In genomic region chr11:62559626-62560025, GRCh38 we compare ENCODE assay signal across 8 cellular contexts. TPM values are rescaled to one million over a fixed set of nuclear protein-coding genes. Genes with fewer than 3 reads are reported as not detected.
A peak's percentile ranks its signal among the peaks of the same experiment; 100 is the strongest.
DNase-seq lines count a peak whose midpoint lies in the region; ATAC-seq and TF ChIP-seq lines count a peak whose summit lies in the region.
"Not testable (repeated sequence)": the region's sequence is repeated elsewhere in the genome, so short reads cannot be mapped to it uniquely, and the experiment has no call there.

No MANE protein-coding gene starts in this region.

- CTCF ChIA-PET in Caco-2 (lab: Charles Lee) = interaction anchor here (1.0 to 2.5 kb wide), 8 partner anchors 10 to 164 kb away, joined by 3 to 45 read pairs (median 4); partner anchors contain the start of gene AHNAK
- CTCF ChIA-PET in activated CD4-positive, alpha-beta memory T cell treated with anti-CD3 and anti-CD28 coated beads, Interleukin-2, amount 10 ng/mL, durations not matched to agents 7 days and 5 days (lab: Charles Lee) = interaction anchor here (0.8 to 11.6 kb wide), 18 partner anchors 9 to 322 kb away, joined by 3 to 268 read pairs (median 6); partner anchors contain the start of genes AHNAK, EEF1G, HNRNPUL2 and SLC3A2

- 82 to 88% methylated on average over 5 of the region's 5 CpGs for WGBS in body of pancreas, 2 donors
- WGBS in lung, 2 donors = 83 to 91% methylated on average over 5 of the region's 5 CpGs
- 78% methylated on average over 5 of the region's 5 CpGs for WGBS in prostate gland
- 84 to 88% methylated on average over 5 of the region's 5 CpGs for WGBS in thyroid gland, 2 donors

- POLR2A ChIA-PET in Caco-2 (lab: Charles Lee) = interaction anchor here (1.4 to 2.9 kb wide), 2 partner anchors 15 to 16 kb away, joined by 4 to 26 read pairs; partner anchors contain the start of gene EEF1G
- POLR2A ChIA-PET in activated CD4-positive, alpha-beta memory T cell treated with anti-CD3 and anti-CD28 coated beads, Interleukin-2, amount 10 ng/mL, durations not matched to agents 7 days and 5 days (lab: Charles Lee) = interaction anchor here (1.0 to 10.8 kb wide), 10 partner anchors 8 to 322 kb away, joined by 3 to 364 read pairs (median 8); partner anchors contain the start of genes AHNAK, EEF1G, HNRNPUL2 and TUT1

- not testable (repeated sequence) for H3K4me3 ChIP-seq in Caco-2 (ENCODE audit: low read depth, low read length); NT2/D1 (ENCODE audit: insufficient read length, low read depth); body of pancreas; fibroblast of lung (replicated peaks in 1 of 4; ENCODE audit: control extremely low read depth in 1 of 4, insufficient read depth in 1 of 4, low read depth in 3 of 4, low read length in 4 of 4); lung; prostate gland; thyroid gland (replicated peaks in 1 of 3)

- not testable (repeated sequence) for BruUV-seq in Caco-2 (replicated peaks; lab: Mats Ljungman, UMichigan)

- H3K9me3 Mint-ChIP-seq in Caco-2 (ENCODE audit: unreplicated experiment); activated CD4-positive, alpha-beta memory T cell treated with anti-CD3 and anti-CD28 coated beads, Interleukin-2, amount 10 ng/mL, durations not matched to agents 7 days and 5 days: not testable (repeated sequence)

- H3K9ac ChIP-seq in NT2/D1 (ENCODE audit: insufficient read length, low read depth) = peak overlapping the region; percentile 51
- not testable (repeated sequence) for H3K9ac ChIP-seq in fibroblast of lung (ENCODE audit: insufficient read depth, low read length)

- peak overlapping the region; percentile 71 for H3K27ac Mint-ChIP-seq in Caco-2 (ENCODE audit: unreplicated experiment)
- peak overlapping the region; percentile 99 for H3K27ac Mint-ChIP-seq in activated CD4-positive, alpha-beta memory T cell treated with anti-CD3 and anti-CD28 coated beads, Interleukin-2, amount 10 ng/mL, durations not matched to agents 7 days and 5 days

- TF ChIP-seq POLR2A in body of pancreas (IDR thresholded peaks at IDR 0.05); prostate gland (IDR thresholded peaks at IDR 0.05); thyroid gland (IDR thresholded peaks at IDR 0.05): not testable (repeated sequence)

- H3K4me2 ChIP-seq in fibroblast of lung (ENCODE audit: extremely low read depth, insufficient read depth, low read length) = not testable (repeated sequence)

- not testable (repeated sequence) for DNase-seq in Caco-2; NT2/D1 (ENCODE audit: low read depth, low spot score); activated CD4-positive, alpha-beta memory T cell treated with anti-CD3 and anti-CD28 coated beads, Interleukin-2, amount 10 ng/mL, durations not matched to agents 7 days and 5 days; body of pancreas; fibroblast of lung (ENCODE audit: low read depth in 2 of 2); lung (ENCODE audit: low spot score); prostate gland (ENCODE audit: low spot score); thyroid gland

- not testable (repeated sequence) for H3K27me3 Mint-ChIP-seq in Caco-2 (ENCODE audit: insufficient read depth, unreplicated experiment); activated CD4-positive, alpha-beta memory T cell treated with anti-CD3 and anti-CD28 coated beads, Interleukin-2, amount 10 ng/mL, durations not matched to agents 7 days and 5 days

- H3K9me3 ChIP-seq in Caco-2; NT2/D1 (ENCODE audit: insufficient read depth, low read length); body of pancreas; fibroblast of lung (ENCODE audit: control insufficient read depth, insufficient read depth, low read depth, low read length); lung (ENCODE audit: control insufficient read depth in 2 of 2, insufficient read depth in 1 of 2, low read length in 1 of 2); prostate gland; thyroid gland: not testable (repeated sequence)

- H3K36me3 ChIP-seq in Caco-2 (ENCODE audit: control insufficient read depth, insufficient read depth, low read length); prostate gland: not testable (repeated sequence)
- H3K36me3 ChIP-seq in NT2/D1 (ENCODE audit: insufficient read depth, insufficient read length, low read length) (peaks cover 85% of the 10 kb centered on the region), body of pancreas (replicated peaks in 1 of 2; ENCODE audit: insufficient read depth in 1 of 2, low read depth in 2 of 2) (peaks cover 0 to 17% of the 10 kb centered on the region in 2 donors), fibroblast of lung (ENCODE audit: control insufficient read depth, insufficient read depth, low read length) (peaks cover 13% of the 10 kb centered on the region), lung (ENCODE audit: control insufficient read depth in 2 of 2, insufficient read depth in 2 of 2, low read length in 2 of 2) (peaks cover 18 to 19% of the 10 kb centered on the region in 2 donors), thyroid gland (peaks cover 38 to 40% of the 10 kb centered on the region in 2 donors)

- H3K4me1 Mint-ChIP-seq in Caco-2 (ENCODE audit: low read depth, unreplicated experiment) = peaks cover 62% of the 10 kb centered on the region
- peaks cover 78% of the 10 kb centered on the region for H3K4me1 Mint-ChIP-seq in activated CD4-positive, alpha-beta memory T cell treated with anti-CD3 and anti-CD28 coated beads, Interleukin-2, amount 10 ng/mL, durations not matched to agents 7 days and 5 days

- peaks cover 34% of the 10 kb centered on the region for H3K79me2 ChIP-seq in fibroblast of lung (ENCODE audit: control insufficient read depth, insufficient read depth, low read length)

- not testable (repeated sequence) for TF ChIP-seq CTCF in Caco-2 (IDR thresholded peaks at IDR 0.05; ENCODE audit: insufficient read depth in 1 of 2, low read depth in 1 of 2, low read length in 1 of 2, severe bottlenecking in 1 of 2, unreplicated experiment in 1 of 2); body of pancreas (IDR thresholded peaks at IDR 0.05); fibroblast of lung (conservative IDR thresholded peaks at IDR 0.05 in 1 of 2, IDR thresholded peaks at IDR 0.05 in 1 of 2; ENCODE audit: low read depth in 1 of 2, low read length in 2 of 2); lung (IDR thresholded peaks at IDR 0.05; ENCODE audit: control extremely low read depth, extremely low read depth); prostate gland (IDR thresholded peaks at IDR 0.05); thyroid gland (IDR thresholded peaks at IDR 0.05)

- H3K4me1 ChIP-seq in Caco-2 (peaks cover 81% of the 10 kb centered on the region), NT2/D1 (ENCODE audit: insufficient read depth, insufficient read length) (peaks cover 43% of the 10 kb centered on the region), body of pancreas (peaks cover 40% of the 10 kb centered on the region), fibroblast of lung (ENCODE audit: control insufficient read depth, extremely low read depth, insufficient read depth, low read length) (peaks cover 37% of the 10 kb centered on the region), lung (ENCODE audit: control insufficient read depth in 2 of 2, insufficient read depth in 2 of 2, low read length in 2 of 2) (peaks cover 6 to 19% of the 10 kb centered on the region in 2 donors), prostate gland (replicated peaks) (peaks cover 26% of the 10 kb centered on the region), thyroid gland (peaks cover 37 to 45% of the 10 kb centered on the region in 2 donors)

- not testable (repeated sequence) for H4K20me1 ChIP-seq in fibroblast of lung (ENCODE audit: control insufficient read depth, extremely low read depth, insufficient read depth, low read length)

- not testable (repeated sequence) for H2AFZ ChIP-seq in fibroblast of lung (ENCODE audit: low read length)

- not testable (repeated sequence) for H3K27me3 ChIP-seq in Caco-2 (replicated peaks; ENCODE audit: control insufficient read depth, insufficient read depth, low read length); NT2/D1 (ENCODE audit: insufficient read depth, insufficient read length); body of pancreas; fibroblast of lung (ENCODE audit: control insufficient read depth, insufficient read depth, low read length); lung (ENCODE audit: control insufficient read depth, insufficient read depth); prostate gland (replicated peaks; ENCODE audit: insufficient read depth); thyroid gland

- intact Hi-C loops in Caco-2 (cut with micrococcal nuclease; ENCODE audit: unreplicated experiment) (loop anchor here (1.0 to 2.0 kb wide), 6 partner anchors 14 to 179 kb away; no protein-coding TSS in a partner anchor), prostate gland (cut with DNase I) (loop anchor here (2.0 to 5.0 kb wide), 3 partner anchors 15 to 165 kb away; no protein-coding TSS in a partner anchor), thyroid gland (cut with DNase I) (loop anchor here (5.0 kb wide), 1 partner anchor 137 kb away; no protein-coding TSS in a partner anchor)
- intact Hi-C loops in body of pancreas (cut with DNase I) = not testable (repeated sequence)

- peaks cover 100% of the 10 kb centered on the region for H3K36me3 Mint-ChIP-seq in Caco-2 (ENCODE audit: insufficient read depth, unreplicated experiment)
- H3K36me3 Mint-ChIP-seq in activated CD4-positive, alpha-beta memory T cell treated with anti-CD3 and anti-CD28 coated beads, Interleukin-2, amount 10 ng/mL, durations not matched to agents 7 days and 5 days (ENCODE audit: low read depth) = peaks cover 46% of the 10 kb centered on the region

- H3K4me3 Mint-ChIP-seq in Caco-2 (ENCODE audit: unreplicated experiment) = peak overlapping the region; percentile 50
- H3K4me3 Mint-ChIP-seq in activated CD4-positive, alpha-beta memory T cell treated with anti-CD3 and anti-CD28 coated beads, Interleukin-2, amount 10 ng/mL, durations not matched to agents 7 days and 5 days = peak overlapping the region; percentile 45

- H3K27ac ChIP-seq in body of pancreas (peak overlapping the region in 3 of 4 donors; percentile 14 to 76 (median 57)), fibroblast of lung (ENCODE audit: insufficient read depth, low read length) (peak overlapping the region; percentile 26), lung (ENCODE audit: low read depth in 1 of 2, low read length in 1 of 2) (peak overlapping the region; percentile 15 to 35), prostate gland (peak overlapping the region; percentile 71 to 79), thyroid gland (peak overlapping the region; percentile 67 to 86 (median 77))

- ATAC-seq in body of pancreas; lung (ENCODE audit: insufficient read depth, low FRiP score): not testable (repeated sequence)

RNA-seq across cellular contexts. Expression of gene AHNAK, which starts 13.0 kb away (rescaled TPM):
- total RNA-seq in Caco-2 (2022) (312 and 324 TPM in 2 replicates), body of pancreas (100 to 1,000 TPM; 168 to 241 TPM), fibroblast of lung (396 and 762 TPM in 2 replicates), lung (100 to 1,000 TPM; 396 to 707 TPM), prostate gland (100 to 1,000 TPM; 367 to 434 TPM), thyroid gland (100 to 1,000 TPM; 227 to 400 (median 288) TPM)
- 100 to 1,000 TPM; 323 to 360 TPM for total RNA-seq in activated CD4-positive, alpha-beta memory T cell treated with anti-CD3 and anti-CD28 coated beads, Interleukin-2, amount 10 ng/mL, durations not matched to agents 7 days and 5 days
- polyA plus RNA-seq in fibroblast of lung (209 and 220 TPM in 2 replicates), lung (10 to 100 TPM; 66.5 to 79.9 TPM)
- 281 and 392 TPM in 2 replicates for polyA plus RNA-seq in fibroblast of lung (2012)
- 340 and 357 TPM in 2 replicates for polyA minus RNA-seq in fibroblast of lung (ENCODE audit: low replicate concordance)

RNA-seq across cellular contexts. Expression of gene EEF1G, which starts 14.1 kb away (rescaled TPM):
- 2,004 and 2,035 TPM in 2 replicates for total RNA-seq in Caco-2 (2022)
- total RNA-seq in activated CD4-positive, alpha-beta memory T cell treated with anti-CD3 and anti-CD28 coated beads, Interleukin-2, amount 10 ng/mL, durations not matched to agents 7 days and 5 days = 100 to 1,000 TPM; 991 to 999 TPM
- total RNA-seq in body of pancreas = 1,000 to 10,000 TPM in 1 of 2 donors, 100 to 1,000 TPM in 1; 893 to 1,161 TPM
- 1,405 and 1,825 TPM in 2 replicates for total RNA-seq in fibroblast of lung
- 1,308 and 1,333 TPM in 2 replicates for polyA plus RNA-seq in fibroblast of lung
- polyA plus RNA-seq in fibroblast of lung (2012) = 1,642 and 1,675 TPM in 2 replicates
- 2,187 and 2,476 TPM in 2 replicates for polyA minus RNA-seq in fibroblast of lung (ENCODE audit: low replicate concordance)
- 1,000 to 10,000 TPM in 1 of 2 donors, 100 to 1,000 TPM in 1; 941 to 1,160 TPM for total RNA-seq in lung
- polyA plus RNA-seq in lung = 1,000 to 10,000 TPM; 1,043 to 1,130 TPM
- total RNA-seq in prostate gland = 1,000 to 10,000 TPM; 1,254 to 2,389 TPM
- 1,000 to 10,000 TPM; 1,334 to 1,814 (median 1,607) TPM for total RNA-seq in thyroid gland

RNA-seq across cellular contexts. Expression of gene TUT1, which starts 31.7 kb away (rescaled TPM):
- total RNA-seq in Caco-2 (2022) (27.2 and 30.2 TPM in 2 replicates), body of pancreas (10 to 100 TPM; 10.1 to 11.2 TPM), fibroblast of lung (6.9 and 7.8 TPM in 2 replicates), lung (10 to 100 TPM; 10.8 to 19.4 TPM), prostate gland (10 to 100 TPM; 26.6 to 30.6 TPM), thyroid gland (10 to 100 TPM; 13.7 to 20.0 (median 16.1) TPM)
- 10 to 100 TPM; 23.7 to 25.2 TPM for total RNA-seq in activated CD4-positive, alpha-beta memory T cell treated with anti-CD3 and anti-CD28 coated beads, Interleukin-2, amount 10 ng/mL, durations not matched to agents 7 days and 5 days
- polyA plus RNA-seq in fibroblast of lung (5.5 and 6.8 TPM in 2 replicates), lung (10 to 100 TPM; 15.2 to 21.9 TPM)
- 7.1 and 9.5 TPM in 2 replicates for polyA plus RNA-seq in fibroblast of lung (2012)
- 5.9 and 7.1 TPM in 2 replicates for polyA minus RNA-seq in fibroblast of lung (ENCODE audit: low replicate concordance)

RNA-seq across cellular contexts. Expression of gene MTA2, which starts 42.0 kb away (rescaled TPM):
- total RNA-seq in Caco-2 (2022) = 134 and 135 TPM in 2 replicates
- total RNA-seq in activated CD4-positive, alpha-beta memory T cell treated with anti-CD3 and anti-CD28 coated beads, Interleukin-2, amount 10 ng/mL, durations not matched to agents 7 days and 5 days = 100 to 1,000 TPM; 226 TPM
- 10 to 100 TPM; 26.2 to 29.3 TPM for total RNA-seq in body of pancreas
- total RNA-seq in fibroblast of lung = 117 and 124 TPM in 2 replicates
- polyA plus RNA-seq in fibroblast of lung = 31.4 and 33.6 TPM in 2 replicates
- 65.0 and 77.5 TPM in 2 replicates for polyA plus RNA-seq in fibroblast of lung (2012)
- polyA minus RNA-seq in fibroblast of lung (ENCODE audit: low replicate concordance) = 73.0 and 89.7 TPM in 2 replicates
- 10 to 100 TPM; 53.7 to 74.4 TPM for total RNA-seq in lung
- polyA plus RNA-seq in lung = 10 to 100 TPM; 57.0 to 62.2 TPM
- 100 to 1,000 TPM in 1 of 2 donors, 10 to 100 TPM in 1; 96.5 to 110 TPM for total RNA-seq in prostate gland
- total RNA-seq in thyroid gland = 10 to 100 TPM; 65.3 to 76.7 (median 70.7) TPM

RNA-seq across cellular contexts. Expression of gene EML3, which starts 52.9 kb away (rescaled TPM):
- total RNA-seq in Caco-2 (2022) = 61.2 and 68.7 TPM in 2 replicates
- total RNA-seq in activated CD4-positive, alpha-beta memory T cell treated with anti-CD3 and anti-CD28 coated beads, Interleukin-2, amount 10 ng/mL, durations not matched to agents 7 days and 5 days = 100 to 1,000 TPM; 121 to 122 TPM
- 10 to 100 TPM; 31.4 to 69.9 TPM for total RNA-seq in body of pancreas
- total RNA-seq in fibroblast of lung = 17.5 and 20.5 TPM in 2 replicates
- polyA plus RNA-seq in fibroblast of lung = 17.8 and 22.6 TPM in 2 replicates
- 27.5 and 34.0 TPM in 2 replicates for polyA plus RNA-seq in fibroblast of lung (2012)
- 37.1 and 108 TPM in 2 replicates for polyA minus RNA-seq in fibroblast of lung (ENCODE audit: low replicate concordance)
- 10 to 100 TPM; 29.1 to 95.4 TPM for total RNA-seq in lung
- polyA plus RNA-seq in lung = 10 to 100 TPM; 59.5 to 66.4 TPM
- total RNA-seq in prostate gland = 10 to 100 TPM; 50.2 to 80.1 TPM
- 10 to 100 TPM; 28.3 to 58.0 (median 46.6) TPM for total RNA-seq in thyroid gland

Comparison
In these comparisons a context has a peak if more than half of its experiments do, and no peak if none do; other contexts are left out.
1. H3K27ac ChIP-seq: peak in every context shown above with its lines; median percentile 77 in thyroid gland; 75 in prostate gland; 57 in body of pancreas; 26 in fibroblast of lung; 25 in lung.